10 cellular contexts compared by ENCODE assay signal in genomic region chr12:117134059-117134458, GRCh38.
DNase-seq lines count a peak whose midpoint lies in the region; ATAC-seq lines count a peak whose summit lies in the region.
"Had no signal": no experiment of that assay in that cellular context is flagged by ENCODE, and none has a peak within 500 bp of the region (broad histone marks: within the 10 kb centered on the region; RNA-seq: fewer than 3 reads in every experiment).

No MANE protein-coding gene starts in this region.

- ATAC-seq in HG03460 (IDR thresholded peaks at IDR 0.05; ENCODE audit: unreplicated experiment) (peak; percentile 52), HG02642 (IDR thresholded peaks at IDR 0.05; ENCODE audit: poor library complexity, unreplicated experiment) (no peak), GM18498 (IDR thresholded peaks at IDR 0.05; ENCODE audit: unreplicated experiment) (no peak)
- peak; percentile 91 for ATAC-seq in central memory CD8-positive, alpha-beta T cell (replicated peaks; ENCODE audit: extremely low read depth, poor library complexity, severe bottlenecking)
- ATAC-seq: upper lobe of right lung had no signal

- H3K4me3 Mint-ChIP-seq in central memory CD8-positive, alpha-beta T cell, result peak overlapping the region; percentile 47

- no peaks in the 10 kb centered on the region for H3K9me3 Mint-ChIP-seq in central memory CD8-positive, alpha-beta T cell

- peak overlapping the region; percentile 68 for H3K27ac Mint-ChIP-seq in central memory CD8-positive, alpha-beta T cell (ENCODE audit: low read depth)

- H3K36me3 Mint-ChIP-seq in central memory CD8-positive, alpha-beta T cell (ENCODE audit: insufficient read depth), result no peaks in the 10 kb centered on the region

- peak; percentile 30 to 50 for DNase-seq in activated CD4-positive, alpha-beta T cell treated with anti-CD3 and anti-CD28 coated beads for 4 hours
- peak; percentile 16 to 33 for DNase-seq in central memory CD8-positive, alpha-beta T cell (ENCODE audit: low spot score in 2 of 2)
- peak; percentile 8 for DNase-seq in stimulated activated CD8-positive, alpha-beta memory T cell treated with anti-CD3 and anti-CD28 coated beads, Interleukin-15, amount 100 ng/mL, for 1 hour (ENCODE audit: low read depth)
- DNase-seq in RPMI8226, result no peak
- DNase-seq in Ammon's horn (ENCODE audit: low spot score), result no peak
- DNase-seq: heart left ventricle, upper lobe of right lung had no signal

- H3K27me3 Mint-ChIP-seq in central memory CD8-positive, alpha-beta T cell, result no peaks in the 10 kb centered on the region

- H3K4me1 Mint-ChIP-seq in central memory CD8-positive, alpha-beta T cell, result peaks cover 12% of the 10 kb centered on the region

Comparison
In these comparisons a context has a peak if more than half of its experiments do, and no peak if none do; other contexts are left out.
1. ATAC-seq: peak in HG03460 (single experiment) and central memory CD8-positive, alpha-beta T cell (single experiment); none in HG02642 (single experiment) and GM18498 (single experiment).
2. DNase-seq: peak in activated CD4-positive, alpha-beta T cell treated with anti-CD3 and anti-CD28 coated beads for 4 hours (2 of 2), central memory CD8-positive, alpha-beta T cell (2 of 2) and stimulated activated CD8-positive, alpha-beta memory T cell treated with anti-CD3 and anti-CD28 coated beads, Interleukin-15, amount 100 ng/mL, for 1 hour (single experiment); none in RPMI8226 (single experiment) and Ammon's horn (single experiment).